In genomic region chr19:53365134-53365898, GRCh38 we compare ENCODE assay signal across 8 cellular contexts. TPM values are rescaled to one million over a fixed set of nuclear protein-coding genes. Genes with fewer than 3 reads are reported as not detected.
DNase-seq lines count a peak whose midpoint lies in the region; ATAC-seq and TF ChIP-seq lines count a peak whose summit lies in the region.

TSS of gene ZNF525 (plus strand) at chr19:53365705. CDS start at chr19:53372282, 6,577 bp downstream.

- no peak for TF ChIP-seq CTCF in GM10248 (IDR thresholded peaks at IDR 0.05; ENCODE audit: control extremely low read depth, extremely low read depth, low read depth, missing control alignments)
- TF ChIP-seq CTCF in adrenal gland (IDR thresholded peaks at IDR 0.05) = peak in 4 of 6 experiments; percentile 14 to 43 (median 27)
- no peak for TF ChIP-seq CTCF in psoas muscle (IDR thresholded peaks at IDR 0.05)

- peaks cover 15% of the 10 kb centered on the region for H3K36me3 Mint-ChIP-seq in T-cell

- peak in 1 of 2 donors; percentile 47 for TF ChIP-seq POLR2A in adrenal gland (IDR thresholded peaks at IDR 0.05)

- POLR2A ChIA-PET in GM10248 (lab: Yijun Ruan, JAX) = no interaction called here
- POLR2A ChIA-PET in T-cell (lab: Charles Lee) = interaction anchor here in 1 of 2 donors (0.8 kb wide), 1 partner anchor 169 kb away, joined by 3 read pairs; no protein-coding TSS in a partner anchor

- H3K4me1 ChIP-seq in adrenal gland (replicated peaks in 1 of 2) (peaks cover 5 to 8% of the 10 kb centered on the region in 2 donors), psoas muscle (no peaks in the 10 kb centered on the region), urinary bladder (ENCODE audit: insufficient read depth) (no peaks in the 10 kb centered on the region)

- CTCF ChIA-PET in GM10248 (lab: Yijun Ruan, JAX) = no interaction called here
- CTCF ChIA-PET in T-cell (lab: Charles Lee) = no interaction called here

- WGBS in adrenal gland, 4 donors = 0 to 1% (median 0%) methylated on average over 30 to 45 of the region's 45 CpGs
- WGBS in psoas muscle, 3 donors = 0 to 1% (median 1%) methylated on average over 38 to 45 of the region's 45 CpGs
- WGBS in urinary bladder = under 1% methylated on average over 45 of the region's 45 CpGs

- H3K9me3 ChIP-seq in adrenal gland (replicated peaks in 1 of 3) (no peaks in the 10 kb centered on the region), psoas muscle (no peaks in the 10 kb centered on the region)

- peak; percentile 97 for ATAC-seq in HG02571 (IDR thresholded peaks at IDR 0.05; ENCODE audit: unreplicated experiment)
- peak; percentile 99 to 100 (median 100) for ATAC-seq in T-cell (replicated peaks in 1 of 4)
- ATAC-seq in left ventricle myocardium superior = peak; percentile 100
- ATAC-seq in psoas muscle = peak; percentile 73 to 95 (median 81)

- peak within 1 kb of the TSS; percentile 92 to 94 for H3K27ac Mint-ChIP-seq in T-cell

- DNase-seq in GM10248 (ENCODE audit: extremely low spot score) (peak; percentile 96), NCI-H1105 treated with DMSO at 0.1 percent for 48 hours (lab: John Stamatoyannopoulos, UW) (peak; percentile 92), T-cell (peak; percentile 92 to 99 (median 96)), adrenal gland (peak; percentile 89 to 95 (median 93)), left ventricle myocardium superior (peak; percentile 94), psoas muscle (peak; percentile 85 to 90)

- no peaks in the 10 kb centered on the region for H3K27me3 Mint-ChIP-seq in T-cell

- intact Hi-C loops in adrenal gland (cut with DNase I) = loop anchor here in 1 of 2 donors (10.0 kb wide), 1 partner anchor 171 kb away; the partner anchor contains the start of gene ZNF665
- intact Hi-C loops in left ventricle myocardium superior (cut with micrococcal nuclease) = no loop called here
- intact Hi-C loops in psoas muscle (cut with DNase I) = loop anchor here in 1 of 2 donors (10.0 kb wide), 1 partner anchor 171 kb away; the partner anchor contains the start of gene ZNF665

- H3K9me3 Mint-ChIP-seq in T-cell = no peaks in the 10 kb centered on the region

- H3K27ac ChIP-seq in adrenal gland (peak within 1 kb of the TSS; percentile 6 to 84 (median 69)), psoas muscle (peak within 1 kb of the TSS; percentile 46), urinary bladder (ENCODE audit: low read depth) (peak within 1 kb of the TSS; percentile 59)

- peak within 1 kb of the TSS; percentile 94 to 95 (median 95) for H3K4me3 Mint-ChIP-seq in T-cell

- H3K36me3 ChIP-seq in adrenal gland (replicated peaks in 1 of 2) (no peaks in the 10 kb centered on the region), psoas muscle (ENCODE audit: insufficient read depth in 1 of 2, low read depth in 1 of 2) (no peaks in the 10 kb centered on the region), urinary bladder (ENCODE audit: insufficient read depth) (no peaks in the 10 kb centered on the region)

- H3K4me1 Mint-ChIP-seq in T-cell = peaks cover 23 to 29% (median 28%) of the 10 kb centered on the region in 3 donors

- H3K4me3 ChIP-seq in adrenal gland (peak within 1 kb of the TSS in 3 of 4 donors; percentile 62 to 82 (median 78)), psoas muscle (peak within 1 kb of the TSS; percentile 76), urinary bladder (ENCODE audit: low read depth, low read length) (peak within 1 kb of the TSS; percentile 49)

- H3K27me3 ChIP-seq in adrenal gland (no peaks in the 10 kb centered on the region), psoas muscle (ENCODE audit: insufficient read depth in 3 of 3, low read length in 2 of 3) (peaks cover 0 to 3% (median 0%) of the 10 kb centered on the region in 3 donors)

RNA-seq across cellular contexts. Expression of gene ZNF525, which starts in this region (rescaled TPM):
- total RNA-seq in T-cell (10 to 100 TPM; 20.1 to 27.0 (median 26.1) TPM), adrenal gland (10 to 100 TPM in 4 of 8 donors, 1 to 10 TPM in 4; 3.0 to 20.7 (median 9.8) TPM), left ventricle myocardium superior (2.5 TPM), psoas muscle (1 to 10 TPM; 1.3 to 2.1 (median 1.7) TPM), urinary bladder (23.1 TPM)
- polyA plus RNA-seq in adrenal gland (1 to 10 TPM; 5.7 to 9.5 (median 8.2) TPM), psoas muscle (1 to 10 TPM in 1 of 3 donors, under 1 TPM in 2; 0.18 to 1.6 (median 0.78) TPM), urinary bladder (4.6 TPM)

Comparison
In these comparisons a context has a peak if more than half of its experiments do, and no peak if none do; other contexts are left out.
1. Peak in every context shown above with its lines: DNase-seq, ATAC-seq, H3K4me3 ChIP-seq and H3K27ac ChIP-seq.
2. CTCF ChIP-seq: peak in adrenal gland (4 of 6); none in GM10248 (single experiment) and psoas muscle (single experiment).